ENCODE assay signal across 26 cellular contexts in the genomic region with DNA sequence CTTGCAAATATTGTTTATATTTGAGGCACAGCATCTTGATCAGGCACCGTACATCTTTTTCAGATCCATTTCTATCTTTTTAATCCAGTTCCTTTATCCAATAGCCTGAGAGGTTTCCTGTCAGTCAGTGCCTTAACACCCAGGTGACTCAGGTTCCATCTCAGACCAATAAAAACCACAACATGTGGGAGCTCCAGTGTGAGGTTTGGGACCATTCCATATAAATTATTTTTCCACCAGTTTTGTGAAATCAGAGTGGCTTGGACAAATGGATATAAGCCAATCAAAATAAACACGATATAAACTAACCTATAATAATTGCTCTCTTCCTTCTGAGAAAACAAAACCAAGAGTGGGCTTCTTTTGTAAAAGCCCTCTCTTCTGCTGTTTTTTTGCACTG.
"Had no signal": no experiment of that assay in that cellular context is flagged by ENCODE, and none has a peak within 500 bp of the region (broad histone marks: within the 10 kb centered on the region; RNA-seq: fewer than 3 reads in every experiment).

No MANE protein-coding gene starts in this region.

- H2AFZ ChIP-seq: hepatocyte had no signal

- H3K4me3 ChIP-seq: dorsolateral prefrontal cortex, gastroesophageal sphincter, heart left ventricle, hepatocyte, left lung, pancreas, right lobe of liver, stomach, thyroid gland had no signal

- H3K27me3 ChIP-seq: dorsolateral prefrontal cortex, gastroesophageal sphincter, left lung, pancreas, right lobe of liver, stomach, thyroid gland had no signal

- H3K4me2 ChIP-seq: hepatocyte had no signal

- FAIRE-seq: colon, kidney, pancreas, small intestine had no signal

- H3K9me3 Mint-ChIP-seq: naive thymus-derived CD8-positive, alpha-beta T cell had no signal

- H3K9me3 ChIP-seq: gastroesophageal sphincter, heart left ventricle, left lung, pancreas, right lobe of liver, stomach, thyroid gland had no signal

- H3K27ac ChIP-seq: epithelial cell of prostate, gastroesophageal sphincter, heart left ventricle, hepatocyte, left lung, pancreas, right lobe of liver, stomach, thyroid gland had no signal

- ATAC-seq: esophagus mucosa; gastroesophageal sphincter; heart left ventricle; left cardiac atrium; left lung; naive thymus-derived CD8-positive, alpha-beta T cell; pancreas; right lobe of liver had no signal

- H3K36me3 Mint-ChIP-seq: naive thymus-derived CD8-positive, alpha-beta T cell had no signal

- DNase-seq: dorsolateral prefrontal cortex; effector CD4-positive, alpha-beta T cell; foreskin fibroblast; heart left ventricle; kidney; left cardiac atrium; mesendoderm; midbrain; naive thymus-derived CD8-positive, alpha-beta T cell; occipital lobe; pancreas; right lobe of liver; small intestine; stimulated activated CD4-positive, alpha-beta T cell treated with anti-CD3 and anti-CD28 coated beads, Interleukin-15, amount 100 ng/mL, for 24 hours; stimulated activated CD4-positive, alpha-beta T cell treated with anti-CD3 and anti-CD28 coated beads, Interleukin-4, amount 100 ng/mL, for 1 hour; stimulated activated CD8-positive, alpha-beta memory T cell treated with anti-CD3 and anti-CD28 coated beads, Interleukin-4, amount 100 ng/mL, for 48 hours; stimulated activated naive CD4-positive, alpha-beta T cell; stomach; thyroid gland; trophoblast cell had no signal

- H3K79me2 ChIP-seq: hepatocyte had no signal

- H3K4me1 Mint-ChIP-seq: naive thymus-derived CD8-positive, alpha-beta T cell had no signal

- H3K36me3 ChIP-seq: gastroesophageal sphincter, heart left ventricle, left lung, pancreas, right lobe of liver, stomach, thyroid gland had no signal

- H3K4me3 Mint-ChIP-seq: naive thymus-derived CD8-positive, alpha-beta T cell had no signal

- H3K4me1 ChIP-seq: gastroesophageal sphincter, heart left ventricle, left lung, pancreas, right lobe of liver, stomach, thyroid gland had no signal
